Comparison of ENCODE assay signal across 1 cellular context in genomic region chr11:123247498-123247799, GRCh38.
TF ChIP-seq lines count a peak whose summit lies in the region.

No MANE protein-coding gene starts in this region.

TF ChIP-seq in WTC11, 78 proteins besides CTCF, POLR2A, EP300 and RAD21 (continued from another document):
- no peak for TF ChIP-seq ERG (CRISPR knock-in tag; IDR thresholded peaks at IDR 0.05)
